Comparison of ENCODE assay signal across 8 cellular contexts in genomic region chr12:111408686-111409402, GRCh38. TPM values are rescaled to one million over a fixed set of nuclear protein-coding genes. Genes with fewer than 3 reads are reported as not detected.
A peak's percentile ranks its signal among the peaks of the same experiment; 100 is the strongest.
DNase-seq lines count a peak whose midpoint lies in the region; TF ChIP-seq lines count a peak whose summit lies in the region.

No MANE protein-coding gene starts in this region.

- H3K4me3 ChIP-seq in GM08714 (ENCODE audit: low read length): peak overlapping the region; percentile 86; the same call in 1 of the 2 replicates
- H3K4me3 ChIP-seq in esophagus (ENCODE audit: low read depth in 1 of 2, low read length in 2 of 2): no peak overlapping the region
- peak overlapping the region in 1 of 4 donors; percentile 11 for H3K4me3 ChIP-seq in sigmoid colon

- TF ChIP-seq CTCF in sigmoid colon (IDR thresholded peaks at IDR 0.05): no peak

- WGBS in esophagus, 2 donors: 52 to 66% methylated on average over 4 of the region's 4 CpGs
- WGBS in sigmoid colon, 2 donors: 77 to 87% methylated on average over 4 of the region's 4 CpGs

- no peak for TF ChIP-seq EP300 in sigmoid colon (IDR thresholded peaks at IDR 0.05)

- DNase-seq in RKO (ENCODE audit: low spot score) (peak; percentile 46), sigmoid colon (no peak), NCI-H226 (no peak), NCI-H446 (lab: John Stamatoyannopoulos, UW) (no peak), DMS153 (lab: John Stamatoyannopoulos, UW) (no peak)
- no peak for DNase-seq in NK-92 treated with Interleukin-12 subunit alpha and Interleukin-12 subunit beta, amount 100 ng/mL, for 24 hours (lab: John Stamatoyannopoulos, UW)

- H3K27ac ChIP-seq in esophagus (ENCODE audit: low read depth in 2 of 2, low read length in 1 of 2) (peak overlapping the region; percentile 8 to 25), sigmoid colon (peak overlapping the region; percentile 68 to 84 (median 74))

- no peak for TF ChIP-seq POLR2A in sigmoid colon (IDR thresholded peaks at IDR 0.05)

- H3K36me3 ChIP-seq in esophagus (ENCODE audit: control insufficient read depth in 2 of 2, insufficient read depth in 2 of 2, low read length in 1 of 2): no peaks in the 10 kb centered on the region
- H3K36me3 ChIP-seq in sigmoid colon: no peaks in the 10 kb centered on the region

- intact Hi-C loops in sigmoid colon (cut with DNase I): loop anchor here (10.0 kb wide), 1 partner anchor 266 kb away; no protein-coding TSS in a partner anchor

- H3K9me3 ChIP-seq in esophagus (ENCODE audit: control insufficient read depth in 2 of 2, insufficient read depth in 1 of 2, low read depth in 1 of 2, low read length in 1 of 2) (peaks cover 0 to 4% of the 10 kb centered on the region in 2 donors), sigmoid colon (no peaks in the 10 kb centered on the region)

- H3K4me1 ChIP-seq in esophagus (ENCODE audit: control insufficient read depth in 2 of 2, insufficient read depth in 2 of 2, low read length in 1 of 2): peaks cover 3 to 5% of the 10 kb centered on the region in 2 donors
- H3K4me1 ChIP-seq in sigmoid colon: peaks cover 0 to 87% (median 62%) of the 10 kb centered on the region in 4 donors

- peaks cover 0 to 4% of the 10 kb centered on the region in 2 donors for H3K27me3 ChIP-seq in esophagus (ENCODE audit: control insufficient read depth in 1 of 2, insufficient read depth in 2 of 2, low read length in 2 of 2)
- H3K27me3 ChIP-seq in sigmoid colon: no peaks in the 10 kb centered on the region

RNA-seq across cellular contexts. Expression of gene SH2B3, which starts 3.1 kb away (rescaled TPM):
- polyA plus RNA-seq in esophagus (1 to 10 TPM in 1 of 2 donors, under 1 TPM in 1; 0.79 to 1.8 TPM), sigmoid colon (10 to 100 TPM; 10.4 to 14.1 (median 12.0) TPM)
- 10 to 100 TPM; 13.2 to 32.5 (median 14.9) TPM for total RNA-seq in sigmoid colon

RNA-seq across cellular contexts. Expression of gene PHETA1, which starts 39.9 kb away (rescaled TPM):
- polyA plus RNA-seq in esophagus: 10 to 100 TPM in 1 of 2 donors, 1 to 10 TPM in 1; 9.0 to 10.0 TPM
- total RNA-seq in sigmoid colon: 1 to 10 TPM; 3.6 to 6.1 (median 5.2) TPM
- 10 to 100 TPM; 16.8 to 21.6 (median 21.5) TPM for polyA plus RNA-seq in sigmoid colon

Comparison
In these comparisons a context has a peak if more than half of its experiments do, and no peak if none do; other contexts are left out.
1. RNA of gene SH2B3, which starts 3.1 kb away (polyA plus RNA-seq): 10.4 to 14.1 TPM in sigmoid colon; 0.79 to 1.8 TPM in esophagus; every median in the first group is over 4 times any median in the second.